Comparison of ENCODE assay signal across 1 cellular context in the genomic region with DNA sequence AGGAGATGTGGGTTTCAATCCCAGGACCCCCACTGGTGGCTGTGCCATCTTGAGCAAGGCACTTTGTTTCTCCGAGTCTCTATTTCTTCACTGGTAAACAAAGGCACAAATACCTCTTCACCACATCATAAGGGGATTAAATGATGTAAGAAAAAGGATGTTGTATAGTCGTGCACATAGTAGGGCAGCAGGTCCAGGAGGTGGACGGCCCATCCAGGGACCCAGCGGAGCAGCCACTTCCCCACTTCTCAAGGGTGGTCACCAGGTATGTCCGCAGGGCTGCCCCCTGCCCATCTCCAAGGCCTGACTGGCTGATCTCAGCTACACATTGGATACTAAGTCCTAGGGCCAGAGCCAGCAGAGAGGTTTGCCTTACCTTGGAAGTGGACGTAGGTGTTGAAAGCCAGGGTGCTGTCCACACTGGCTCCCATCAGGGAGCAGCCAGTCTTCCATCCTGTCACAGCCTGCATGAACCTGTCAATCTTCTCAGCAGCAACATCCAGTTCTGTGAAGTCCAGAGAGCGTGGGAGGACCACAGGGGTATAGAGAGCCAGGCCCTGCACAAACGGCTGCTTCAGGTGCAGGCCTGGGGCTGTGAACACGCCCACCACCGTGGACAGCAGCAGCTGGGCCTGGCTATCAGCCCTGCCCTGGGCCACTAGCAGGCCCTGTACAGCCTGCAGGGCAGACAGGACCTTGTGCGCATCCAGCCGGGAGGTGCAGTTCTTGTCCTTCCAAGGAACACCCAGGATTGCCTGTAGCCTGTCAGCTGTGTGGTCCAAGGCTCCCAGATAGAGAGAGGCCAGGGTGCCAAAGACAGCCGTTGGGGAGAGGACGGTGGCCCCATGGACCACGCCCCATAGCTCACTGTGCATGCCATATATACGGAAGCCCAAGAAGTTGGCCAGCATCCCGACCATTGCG.
TF ChIP-seq lines count a peak whose summit lies in the region.

No MANE protein-coding gene starts in this region.

TF ChIP-seq in HepG2, 621 proteins besides CTCF, POLR2A, EP300 and RAD21 (continued from another document and continues in another):
- no peak for TF ChIP-seq SRSF9 (IDR thresholded peaks at IDR 0.05; ENCODE audit: borderline replicate concordance, insufficient read depth, low read depth, low read length, poor library complexity, severe bottlenecking)
- no peak for TF ChIP-seq ZNF672 (CRISPR knock-in tag; IDR thresholded peaks at IDR 0.05)
- TF ChIP-seq GPN1 (CRISPR knock-in tag; IDR thresholded peaks at IDR 0.05; ENCODE audit: borderline replicate concordance): no peak
- TF ChIP-seq DMAP1 (CRISPR knock-in tag; IDR thresholded peaks at IDR 0.05): 0 out of 2 replicates have a peak, but pooled peaks have one; percentile 13
- no peak for TF ChIP-seq ZNF17 (CRISPR knock-in tag; IDR thresholded peaks at IDR 0.05)
- TF ChIP-seq, protein P1, sequence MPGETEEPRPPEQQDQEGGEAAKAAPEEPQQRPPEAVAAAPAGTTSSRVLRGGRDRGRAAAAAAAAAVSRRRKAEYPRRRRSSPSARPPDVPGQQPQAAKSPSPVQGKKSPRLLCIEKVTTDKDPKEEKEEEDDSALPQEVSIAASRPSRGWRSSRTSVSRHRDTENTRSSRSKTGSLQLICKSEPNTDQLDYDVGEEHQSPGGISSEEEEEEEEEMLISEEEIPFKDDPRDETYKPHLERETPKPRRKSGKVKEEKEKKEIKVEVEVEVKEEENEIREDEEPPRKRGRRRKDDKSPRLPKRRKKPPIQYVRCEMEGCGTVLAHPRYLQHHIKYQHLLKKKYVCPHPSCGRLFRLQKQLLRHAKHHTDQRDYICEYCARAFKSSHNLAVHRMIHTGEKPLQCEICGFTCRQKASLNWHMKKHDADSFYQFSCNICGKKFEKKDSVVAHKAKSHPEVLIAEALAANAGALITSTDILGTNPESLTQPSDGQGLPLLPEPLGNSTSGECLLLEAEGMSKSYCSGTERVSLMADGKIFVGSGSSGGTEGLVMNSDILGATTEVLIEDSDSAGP (CRISPR knock-in tag; IDR thresholded peaks at IDR 0.05; ENCODE audit: borderline replicate concordance): peak; percentile 65; the same call in 1 of the 2 replicates
- TF ChIP-seq ZSCAN31 (CRISPR knock-in tag; IDR thresholded peaks at IDR 0.05; ENCODE audit: low read depth): 0 out of 2 replicates have a peak, but pooled peaks have one; percentile 47
- no peak for TF ChIP-seq ISX (CRISPR knock-in tag; conservative IDR thresholded peaks at IDR 0.05)
- TF ChIP-seq ZNF644 (CRISPR knock-in tag; IDR thresholded peaks at IDR 0.05; ENCODE audit: low read depth): no peak
- TF ChIP-seq ZNF33A (CRISPR knock-in tag; IDR thresholded peaks at IDR 0.05; ENCODE audit: borderline replicate concordance): no peak
- TF ChIP-seq KDM5A (IDR thresholded peaks at IDR 0.05; ENCODE audit: borderline replicate concordance, low read length): 0 out of 2 replicates have a peak, but pooled peaks have one; percentile 74
- no peak for TF ChIP-seq FLYWCH1 (CRISPR knock-in tag; IDR thresholded peaks at IDR 0.05)
- peak; percentile 39; the same call in 1 of the 2 replicates for TF ChIP-seq HDAC1 (CRISPR knock-in tag; IDR thresholded peaks at IDR 0.05)
- TF ChIP-seq, protein P2, sequence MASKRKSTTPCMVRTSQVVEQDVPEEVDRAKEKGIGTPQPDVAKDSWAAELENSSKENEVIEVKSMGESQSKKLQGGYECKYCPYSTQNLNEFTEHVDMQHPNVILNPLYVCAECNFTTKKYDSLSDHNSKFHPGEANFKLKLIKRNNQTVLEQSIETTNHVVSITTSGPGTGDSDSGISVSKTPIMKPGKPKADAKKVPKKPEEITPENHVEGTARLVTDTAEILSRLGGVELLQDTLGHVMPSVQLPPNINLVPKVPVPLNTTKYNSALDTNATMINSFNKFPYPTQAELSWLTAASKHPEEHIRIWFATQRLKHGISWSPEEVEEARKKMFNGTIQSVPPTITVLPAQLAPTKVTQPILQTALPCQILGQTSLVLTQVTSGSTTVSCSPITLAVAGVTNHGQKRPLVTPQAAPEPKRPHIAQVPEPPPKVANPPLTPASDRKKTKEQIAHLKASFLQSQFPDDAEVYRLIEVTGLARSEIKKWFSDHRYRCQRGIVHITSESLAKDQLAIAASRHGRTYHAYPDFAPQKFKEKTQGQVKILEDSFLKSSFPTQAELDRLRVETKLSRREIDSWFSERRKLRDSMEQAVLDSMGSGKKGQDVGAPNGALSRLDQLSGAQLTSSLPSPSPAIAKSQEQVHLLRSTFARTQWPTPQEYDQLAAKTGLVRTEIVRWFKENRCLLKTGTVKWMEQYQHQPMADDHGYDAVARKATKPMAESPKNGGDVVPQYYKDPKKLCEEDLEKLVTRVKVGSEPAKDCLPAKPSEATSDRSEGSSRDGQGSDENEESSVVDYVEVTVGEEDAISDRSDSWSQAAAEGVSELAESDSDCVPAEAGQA (IDR thresholded peaks at IDR 0.05; ENCODE audit: low read depth): no peak
- TF ChIP-seq, protein P2 (CRISPR knock-in tag; IDR thresholded peaks at IDR 0.05; ENCODE audit: borderline replicate concordance): no peak
- TF ChIP-seq ZNF878 (CRISPR knock-in tag; IDR thresholded peaks at IDR 0.05): no peak
- peak; percentile 60 for TF ChIP-seq ZFY (CRISPR knock-in tag; IDR thresholded peaks at IDR 0.05)
- TF ChIP-seq, protein P3, sequence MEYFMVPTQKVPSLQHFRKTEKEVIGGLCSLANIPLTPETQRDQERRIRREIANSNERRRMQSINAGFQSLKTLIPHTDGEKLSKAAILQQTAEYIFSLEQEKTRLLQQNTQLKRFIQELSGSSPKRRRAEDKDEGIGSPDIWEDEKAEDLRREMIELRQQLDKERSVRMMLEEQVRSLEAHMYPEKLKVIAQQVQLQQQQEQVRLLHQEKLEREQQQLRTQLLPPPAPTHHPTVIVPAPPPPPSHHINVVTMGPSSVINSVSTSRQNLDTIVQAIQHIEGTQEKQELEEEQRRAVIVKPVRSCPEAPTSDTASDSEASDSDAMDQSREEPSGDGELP (IDR thresholded peaks at IDR 0.05; ENCODE audit: borderline replicate concordance, low read depth): no peak
- TF ChIP-seq ZNF234 (CRISPR knock-in tag; conservative IDR thresholded peaks at IDR 0.05): 0 out of 2 replicates have a peak, but pooled peaks have one; percentile 39
- TF ChIP-seq, protein P4, sequence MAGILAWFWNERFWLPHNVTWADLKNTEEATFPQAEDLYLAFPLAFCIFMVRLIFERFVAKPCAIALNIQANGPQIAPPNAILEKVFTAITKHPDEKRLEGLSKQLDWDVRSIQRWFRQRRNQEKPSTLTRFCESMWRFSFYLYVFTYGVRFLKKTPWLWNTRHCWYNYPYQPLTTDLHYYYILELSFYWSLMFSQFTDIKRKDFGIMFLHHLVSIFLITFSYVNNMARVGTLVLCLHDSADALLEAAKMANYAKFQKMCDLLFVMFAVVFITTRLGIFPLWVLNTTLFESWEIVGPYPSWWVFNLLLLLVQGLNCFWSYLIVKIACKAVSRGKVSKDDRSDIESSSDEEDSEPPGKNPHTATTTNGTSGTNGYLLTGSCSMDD (CRISPR knock-in tag; IDR thresholded peaks at IDR 0.05): no peak
- TF ChIP-seq ATF7-NPFF (CRISPR knock-in tag; IDR thresholded peaks at IDR 0.05; ENCODE audit: low read depth): no peak
- TF ChIP-seq, protein P5, sequence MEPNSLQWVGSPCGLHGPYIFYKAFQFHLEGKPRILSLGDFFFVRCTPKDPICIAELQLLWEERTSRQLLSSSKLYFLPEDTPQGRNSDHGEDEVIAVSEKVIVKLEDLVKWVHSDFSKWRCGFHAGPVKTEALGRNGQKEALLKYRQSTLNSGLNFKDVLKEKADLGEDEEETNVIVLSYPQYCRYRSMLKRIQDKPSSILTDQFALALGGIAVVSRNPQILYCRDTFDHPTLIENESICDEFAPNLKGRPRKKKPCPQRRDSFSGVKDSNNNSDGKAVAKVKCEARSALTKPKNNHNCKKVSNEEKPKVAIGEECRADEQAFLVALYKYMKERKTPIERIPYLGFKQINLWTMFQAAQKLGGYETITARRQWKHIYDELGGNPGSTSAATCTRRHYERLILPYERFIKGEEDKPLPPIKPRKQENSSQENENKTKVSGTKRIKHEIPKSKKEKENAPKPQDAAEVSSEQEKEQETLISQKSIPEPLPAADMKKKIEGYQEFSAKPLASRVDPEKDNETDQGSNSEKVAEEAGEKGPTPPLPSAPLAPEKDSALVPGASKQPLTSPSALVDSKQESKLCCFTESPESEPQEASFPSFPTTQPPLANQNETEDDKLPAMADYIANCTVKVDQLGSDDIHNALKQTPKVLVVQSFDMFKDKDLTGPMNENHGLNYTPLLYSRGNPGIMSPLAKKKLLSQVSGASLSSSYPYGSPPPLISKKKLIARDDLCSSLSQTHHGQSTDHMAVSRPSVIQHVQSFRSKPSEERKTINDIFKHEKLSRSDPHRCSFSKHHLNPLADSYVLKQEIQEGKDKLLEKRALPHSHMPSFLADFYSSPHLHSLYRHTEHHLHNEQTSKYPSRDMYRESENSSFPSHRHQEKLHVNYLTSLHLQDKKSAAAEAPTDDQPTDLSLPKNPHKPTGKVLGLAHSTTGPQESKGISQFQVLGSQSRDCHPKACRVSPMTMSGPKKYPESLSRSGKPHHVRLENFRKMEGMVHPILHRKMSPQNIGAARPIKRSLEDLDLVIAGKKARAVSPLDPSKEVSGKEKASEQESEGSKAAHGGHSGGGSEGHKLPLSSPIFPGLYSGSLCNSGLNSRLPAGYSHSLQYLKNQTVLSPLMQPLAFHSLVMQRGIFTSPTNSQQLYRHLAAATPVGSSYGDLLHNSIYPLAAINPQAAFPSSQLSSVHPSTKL (CRISPR knock-in tag; IDR thresholded peaks at IDR 0.05): peak; percentile 13; the same call in 1 of the 2 replicates
- TF ChIP-seq ZNF354B (CRISPR knock-in tag; IDR thresholded peaks at IDR 0.05): peak; percentile 51; the same call in 1 of the 2 replicates
- TF ChIP-seq, protein P6, sequence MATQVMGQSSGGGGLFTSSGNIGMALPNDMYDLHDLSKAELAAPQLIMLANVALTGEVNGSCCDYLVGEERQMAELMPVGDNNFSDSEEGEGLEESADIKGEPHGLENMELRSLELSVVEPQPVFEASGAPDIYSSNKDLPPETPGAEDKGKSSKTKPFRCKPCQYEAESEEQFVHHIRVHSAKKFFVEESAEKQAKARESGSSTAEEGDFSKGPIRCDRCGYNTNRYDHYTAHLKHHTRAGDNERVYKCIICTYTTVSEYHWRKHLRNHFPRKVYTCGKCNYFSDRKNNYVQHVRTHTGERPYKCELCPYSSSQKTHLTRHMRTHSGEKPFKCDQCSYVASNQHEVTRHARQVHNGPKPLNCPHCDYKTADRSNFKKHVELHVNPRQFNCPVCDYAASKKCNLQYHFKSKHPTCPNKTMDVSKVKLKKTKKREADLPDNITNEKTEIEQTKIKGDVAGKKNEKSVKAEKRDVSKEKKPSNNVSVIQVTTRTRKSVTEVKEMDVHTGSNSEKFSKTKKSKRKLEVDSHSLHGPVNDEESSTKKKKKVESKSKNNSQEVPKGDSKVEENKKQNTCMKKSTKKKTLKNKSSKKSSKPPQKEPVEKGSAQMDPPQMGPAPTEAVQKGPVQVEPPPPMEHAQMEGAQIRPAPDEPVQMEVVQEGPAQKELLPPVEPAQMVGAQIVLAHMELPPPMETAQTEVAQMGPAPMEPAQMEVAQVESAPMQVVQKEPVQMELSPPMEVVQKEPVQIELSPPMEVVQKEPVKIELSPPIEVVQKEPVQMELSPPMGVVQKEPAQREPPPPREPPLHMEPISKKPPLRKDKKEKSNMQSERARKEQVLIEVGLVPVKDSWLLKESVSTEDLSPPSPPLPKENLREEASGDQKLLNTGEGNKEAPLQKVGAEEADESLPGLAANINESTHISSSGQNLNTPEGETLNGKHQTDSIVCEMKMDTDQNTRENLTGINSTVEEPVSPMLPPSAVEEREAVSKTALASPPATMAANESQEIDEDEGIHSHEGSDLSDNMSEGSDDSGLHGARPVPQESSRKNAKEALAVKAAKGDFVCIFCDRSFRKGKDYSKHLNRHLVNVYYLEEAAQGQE (IDR thresholded peaks at IDR 0.05; ENCODE audit: borderline replicate concordance in 1 of 2, low read depth in 1 of 2, low read length in 2 of 2): peak in 1 of 2 experiments; percentile 73; a peak in 1 of 4 replicates
- TF ChIP-seq, protein P7, sequence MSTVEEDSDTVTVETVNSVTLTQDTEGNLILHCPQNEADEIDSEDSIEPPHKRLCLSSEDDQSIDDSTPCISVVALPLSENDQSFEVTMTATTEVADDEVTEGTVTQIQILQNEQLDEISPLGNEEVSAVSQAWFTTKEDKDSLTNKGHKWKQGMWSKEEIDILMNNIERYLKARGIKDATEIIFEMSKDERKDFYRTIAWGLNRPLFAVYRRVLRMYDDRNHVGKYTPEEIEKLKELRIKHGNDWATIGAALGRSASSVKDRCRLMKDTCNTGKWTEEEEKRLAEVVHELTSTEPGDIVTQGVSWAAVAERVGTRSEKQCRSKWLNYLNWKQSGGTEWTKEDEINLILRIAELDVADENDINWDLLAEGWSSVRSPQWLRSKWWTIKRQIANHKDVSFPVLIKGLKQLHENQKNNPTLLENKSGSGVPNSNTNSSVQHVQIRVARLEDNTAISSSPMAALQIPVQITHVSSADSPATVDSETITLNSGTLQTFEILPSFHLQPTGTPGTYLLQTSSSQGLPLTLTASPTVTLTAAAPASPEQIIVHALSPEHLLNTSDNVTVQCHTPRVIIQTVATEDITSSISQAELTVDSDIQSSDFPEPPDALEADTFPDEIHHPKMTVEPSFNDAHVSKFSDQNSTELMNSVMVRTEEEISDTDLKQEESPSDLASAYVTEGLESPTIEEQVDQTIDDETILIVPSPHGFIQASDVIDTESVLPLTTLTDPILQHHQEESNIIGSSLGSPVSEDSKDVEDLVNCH (CRISPR knock-in tag; IDR thresholded peaks at IDR 0.05): no peak
- TF ChIP-seq NFE2 (CRISPR knock-in tag; IDR thresholded peaks at IDR 0.05): no peak
- TF ChIP-seq ZFX (CRISPR knock-in tag; IDR thresholded peaks at IDR 0.05; ENCODE audit: low read depth): peak; percentile 82
- peak; percentile 23 for TF ChIP-seq PHF8 (CRISPR knock-in tag; IDR thresholded peaks at IDR 0.05)
- no peak for TF ChIP-seq NCOA5 (CRISPR knock-in tag; IDR thresholded peaks at IDR 0.05)
- TF ChIP-seq, protein P8, sequence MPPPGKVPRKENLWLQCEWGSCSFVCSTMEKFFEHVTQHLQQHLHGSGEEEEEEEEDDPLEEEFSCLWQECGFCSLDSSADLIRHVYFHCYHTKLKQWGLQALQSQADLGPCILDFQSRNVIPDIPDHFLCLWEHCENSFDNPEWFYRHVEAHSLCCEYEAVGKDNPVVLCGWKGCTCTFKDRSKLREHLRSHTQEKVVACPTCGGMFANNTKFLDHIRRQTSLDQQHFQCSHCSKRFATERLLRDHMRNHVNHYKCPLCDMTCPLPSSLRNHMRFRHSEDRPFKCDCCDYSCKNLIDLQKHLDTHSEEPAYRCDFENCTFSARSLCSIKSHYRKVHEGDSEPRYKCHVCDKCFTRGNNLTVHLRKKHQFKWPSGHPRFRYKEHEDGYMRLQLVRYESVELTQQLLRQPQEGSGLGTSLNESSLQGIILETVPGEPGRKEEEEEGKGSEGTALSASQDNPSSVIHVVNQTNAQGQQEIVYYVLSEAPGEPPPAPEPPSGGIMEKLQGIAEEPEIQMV (CRISPR knock-in tag; IDR thresholded peaks at IDR 0.05; ENCODE audit: low read depth): 0 out of 2 replicates have a peak, but pooled peaks have one; percentile 28
